17 cellular contexts compared by ENCODE assay signal in genomic region chr10:70589762-70590662, GRCh38. TPM values are rescaled to one million over a fixed set of nuclear protein-coding genes. Genes with fewer than 3 reads are reported as not detected.
DNase-seq lines count a peak whose midpoint lies in the region; ATAC-seq and TF ChIP-seq lines count a peak whose summit lies in the region.
"Had no signal": no experiment of that assay in that cellular context is flagged by ENCODE, and none has a peak within 500 bp of the region (broad histone marks: within the 10 kb centered on the region; RNA-seq: fewer than 3 reads in every experiment).

No MANE protein-coding gene starts in this region.

- POLR2A ChIA-PET in CD4-positive, alpha-beta T cell (lab: Charles Lee): no interaction called here

- TF ChIP-seq CTCF in astrocyte of the spinal cord (IDR thresholded peaks at IDR 0.05; ENCODE audit: low read depth, low read length): no peak
- no peak for TF ChIP-seq CTCF in CD4-positive, alpha-beta T cell (IDR thresholded peaks at IDR 0.05)

- in situ Hi-C loops in astrocyte of the spinal cord (cut with HindIII; ENCODE audit: low sequenced_read_pairs): no loop called here

- no peak overlapping the region for H3K4me3 Mint-ChIP-seq in T-helper 2 cell treated with Interferon-gamma antibody and Interleukin-4, amounts not matched to agents 5 μg/mL and 100 μg/mL, for 36 hours
- H3K4me3 Mint-ChIP-seq in CD4-positive, alpha-beta T cell: no peak overlapping the region
- H3K4me3 Mint-ChIP-seq: activated naive CD4-positive, alpha-beta T cell treated with anti-CD3 and anti-CD28 coated beads, Interleukin-2, amount 50 U/mL, for 24 hours; T-cell had no signal

- CTCF ChIA-PET in CD4-positive, alpha-beta T cell (lab: Charles Lee): no interaction called here

- H3K36me3 ChIP-seq in stomach smooth muscle (ENCODE audit: control insufficient read depth in 2 of 2, insufficient read depth in 2 of 2, low read length in 2 of 2): no peaks in the 10 kb centered on the region
- H3K36me3 ChIP-seq: thoracic aorta had no signal

- H3K27me3 ChIP-seq in stomach smooth muscle (ENCODE audit: control insufficient read depth in 1 of 2, insufficient read depth in 2 of 2, low read length in 2 of 2): no peaks in the 10 kb centered on the region
- no peaks in the 10 kb centered on the region for H3K27me3 ChIP-seq in CD4-positive, alpha-beta T cell (ENCODE audit: control insufficient read depth, insufficient read depth, low read length)

- intact Hi-C loops in CD4-positive, alpha-beta T cell (cut with DNase I, micrococcal nuclease): no loop called here

- H3K27me3 Mint-ChIP-seq in T-helper 2 cell treated with Interferon-gamma antibody and Interleukin-4, amounts not matched to agents 5 μg/mL and 100 μg/mL, for 36 hours (ENCODE audit: low read depth): peaks cover 21% of the 10 kb centered on the region
- H3K27me3 Mint-ChIP-seq in CD4-positive, alpha-beta T cell: no peaks in the 10 kb centered on the region
- H3K27me3 Mint-ChIP-seq: activated naive CD4-positive, alpha-beta T cell treated with anti-CD3 and anti-CD28 coated beads, Interleukin-2, amount 50 U/mL, for 24 hours had no signal

- no peaks in the 10 kb centered on the region for H3K36me3 Mint-ChIP-seq in T-helper 2 cell treated with Interferon-gamma antibody and Interleukin-4, amounts not matched to agents 5 μg/mL and 100 μg/mL, for 36 hours (ENCODE audit: low read depth)
- H3K36me3 Mint-ChIP-seq in CD4-positive, alpha-beta T cell (ENCODE audit: low read depth): no peaks in the 10 kb centered on the region
- H3K36me3 Mint-ChIP-seq: T-cell had no signal

- H3K4me3 ChIP-seq in astrocyte of the spinal cord (ENCODE audit: low read depth, low read length): no peak overlapping the region
- no peak overlapping the region for H3K4me3 ChIP-seq in stomach smooth muscle (ENCODE audit: low read length in 2 of 2)
- H3K4me3 ChIP-seq: coronary artery, lung, thoracic aorta had no signal

- ATAC-seq in CD4-positive, alpha-beta T cell (ENCODE audit: poor library complexity): no peak
- ATAC-seq: T-cell had no signal

- H3K27ac ChIP-seq in stomach smooth muscle (ENCODE audit: low read length): peak overlapping the region; percentile 6
- no peak overlapping the region for H3K27ac ChIP-seq in CD4-positive, alpha-beta T cell (ENCODE audit: low read depth, low read length)
- H3K27ac ChIP-seq: 22Rv1, coronary artery, thoracic aorta had no signal

- DNase-seq in NCI-H2171 treated with DMSO at 0.1 percent for 48 hours (lab: John Stamatoyannopoulos, UW) (peak; percentile 7), NCI-H2171 (lab: John Stamatoyannopoulos, UW) (no peak), astrocyte of the spinal cord (ENCODE audit: low read depth, low spot score) (peak; percentile 56), left kidney (ENCODE audit: low read depth, low spot score) (peak; percentile 36), SHP77 (lab: John Stamatoyannopoulos, UW) (no peak)
- no peak for DNase-seq in T-helper 2 cell treated with Interferon-gamma antibody and Interleukin-4, amounts not matched to agents 5 μg/mL and 100 μg/mL, for 36 hours (ENCODE audit: low spot score)
- DNase-seq in CD4-positive, alpha-beta T cell: no peak
- DNase-seq: NCI-H1436 treated with DMSO at 0.1 percent for 48 hours, T-cell had no signal

- no peaks in the 10 kb centered on the region for H3K9me3 Mint-ChIP-seq in T-helper 2 cell treated with Interferon-gamma antibody and Interleukin-4, amounts not matched to agents 5 μg/mL and 100 μg/mL, for 36 hours
- H3K9me3 Mint-ChIP-seq in CD4-positive, alpha-beta T cell: no peaks in the 10 kb centered on the region
- H3K9me3 Mint-ChIP-seq: activated naive CD4-positive, alpha-beta T cell treated with anti-CD3 and anti-CD28 coated beads, Interleukin-2, amount 50 U/mL, for 24 hours; T-cell had no signal

- H3K9me3 ChIP-seq in stomach smooth muscle (ENCODE audit: control insufficient read depth in 2 of 2, low read length in 2 of 2): no peaks in the 10 kb centered on the region
- no peaks in the 10 kb centered on the region for H3K9me3 ChIP-seq in CD4-positive, alpha-beta T cell (ENCODE audit: control insufficient read depth, low read length)
- H3K9me3 ChIP-seq: thoracic aorta had no signal

- peaks cover 7% of the 10 kb centered on the region for H3K4me1 Mint-ChIP-seq in T-helper 2 cell treated with Interferon-gamma antibody and Interleukin-4, amounts not matched to agents 5 μg/mL and 100 μg/mL, for 36 hours (ENCODE audit: low read depth)
- no peaks in the 10 kb centered on the region for H3K4me1 Mint-ChIP-seq in CD4-positive, alpha-beta T cell (ENCODE audit: low read depth)

- no peak overlapping the region for H3K27ac Mint-ChIP-seq in T-helper 2 cell treated with Interferon-gamma antibody and Interleukin-4, amounts not matched to agents 5 μg/mL and 100 μg/mL, for 36 hours
- no peak overlapping the region for H3K27ac Mint-ChIP-seq in CD4-positive, alpha-beta T cell
- H3K27ac Mint-ChIP-seq: activated naive CD4-positive, alpha-beta T cell treated with anti-CD3 and anti-CD28 coated beads, Interleukin-2, amount 50 U/mL, for 24 hours; progenitor cell of endocrine pancreas; T-cell had no signal

- no peak overlapping the region for H3K9ac ChIP-seq in stomach smooth muscle (ENCODE audit: low read length in 2 of 2)

- no peaks in the 10 kb centered on the region for H3K4me1 ChIP-seq in stomach smooth muscle (ENCODE audit: control insufficient read depth, insufficient read depth, low read length)

RNA-seq across cellular contexts. Expression of gene PRF1, which starts 12.5 kb away (rescaled TPM):
- 1 to 10 TPM; 7.4 to 9.4 TPM for total RNA-seq in CD4-positive, alpha-beta T cell
- total RNA-seq: glomerular endothelial cell, progenitor cell of endocrine pancreas had no signal

Comparison
In these comparisons a context has a peak if more than half of its experiments do, and no peak if none do; other contexts are left out.
1. DNase-seq: peak in NCI-H2171 treated with DMSO at 0.1 percent for 48 hours (single experiment), astrocyte of the spinal cord (single experiment) and left kidney (single experiment); none in NCI-H2171 (single experiment), T-helper 2 cell treated with Interferon-gamma antibody and Interleukin-4, amounts not matched to agents 5 μg/mL and 100 μg/mL, for 36 hours (single experiment), SHP77 (0 of 2) and CD4-positive, alpha-beta T cell (0 of 10).